In the genomic region with DNA sequence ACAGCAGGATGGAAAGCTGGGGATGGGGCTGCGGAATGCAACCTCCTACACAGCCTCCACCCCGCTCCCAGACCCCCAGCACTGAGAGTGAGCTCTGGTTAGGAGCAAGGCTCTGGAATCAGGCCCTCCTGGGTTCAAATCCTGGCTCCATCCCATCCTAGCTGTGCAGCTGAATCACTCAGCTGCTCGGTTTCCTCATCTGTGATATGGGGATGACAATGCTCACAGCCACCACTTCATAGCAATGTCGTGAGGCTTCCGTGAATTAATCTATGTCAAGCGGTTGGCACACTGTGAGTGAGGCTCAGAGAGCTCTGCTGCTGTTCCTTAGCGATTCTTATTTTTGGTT, we compare ENCODE assay signal across 11 cellular contexts. TPM values are rescaled to one million over a fixed set of nuclear protein-coding genes. Genes with fewer than 3 reads are reported as not detected.
DNase-seq lines count a peak whose midpoint lies in the region; ATAC-seq and TF ChIP-seq lines count a peak whose summit lies in the region.
"Had no signal": no experiment of that assay in that cellular context is flagged by ENCODE, and none has a peak within 500 bp of the region (broad histone marks: within the 10 kb centered on the region; RNA-seq: fewer than 3 reads in every experiment).

No MANE protein-coding gene starts in this region.

- peaks cover 14% of the 10 kb centered on the region for H3K4me1 ChIP-seq in parathyroid adenoma

- H3K4me3 ChIP-seq in parathyroid adenoma (ENCODE audit: low read depth, low read length) = peak overlapping the region; percentile 42

- H3K27me3 ChIP-seq in parathyroid adenoma (ENCODE audit: control insufficient read depth, insufficient read depth, low read length) = no peaks in the 10 kb centered on the region

- H3K9me3 ChIP-seq in T-helper 17 cell (ENCODE audit: control insufficient read depth, low read length, poor library complexity, severe bottlenecking) = no peaks in the 10 kb centered on the region
- no peaks in the 10 kb centered on the region for H3K9me3 ChIP-seq in parathyroid adenoma (ENCODE audit: control insufficient read depth, low read length)

- no peaks in the 10 kb centered on the region for H3K36me3 ChIP-seq in parathyroid adenoma (ENCODE audit: control insufficient read depth, insufficient read depth, low read length)

- DNase-seq in H4 (ENCODE audit: low spot score) (peak; percentile 6), T-helper 17 cell (no peak), epithelial cell of prostate (ENCODE audit: low read depth, low spot score) (no peak), NCI-H1048 (lab: John Stamatoyannopoulos, UW) (no peak), UCSD-AML1 (lab: John Stamatoyannopoulos, UW; ENCODE audit: unreplicated experiment) (no peak)
- DNase-seq: activated CD8-positive, alpha-beta memory T cell treated with anti-CD3 and anti-CD28 coated beads, Interleukin-2, amount 10 ng/mL, durations not matched to agents 7 days and 5 days; NCI-H2227 treated with DMSO at 0.1 percent for 48 hours had no signal

- peak overlapping the region; percentile 79 for H3K4me2 ChIP-seq in parathyroid adenoma (ENCODE audit: low read length)

- peak overlapping the region; percentile 85 for H2AFZ ChIP-seq in parathyroid adenoma

- peaks cover 17% of the 10 kb centered on the region for H3K4me1 Mint-ChIP-seq in T-helper 17 cell

- H3K9ac ChIP-seq in parathyroid adenoma = no peak overlapping the region

- H3K36me3 Mint-ChIP-seq in T-helper 17 cell (ENCODE audit: low read depth) = no peaks in the 10 kb centered on the region
- H3K36me3 Mint-ChIP-seq: activated CD8-positive, alpha-beta memory T cell treated with anti-CD3 and anti-CD28 coated beads, Interleukin-2, amount 10 ng/mL, durations not matched to agents 7 days and 5 days had no signal

- H3K4me3 Mint-ChIP-seq in T-helper 17 cell = peak overlapping the region; percentile 89
- H3K4me3 Mint-ChIP-seq: activated CD8-positive, alpha-beta memory T cell treated with anti-CD3 and anti-CD28 coated beads, Interleukin-2, amount 10 ng/mL, durations not matched to agents 7 days and 5 days had no signal

- H3K27ac ChIP-seq in epithelial cell of prostate = peak overlapping the region; percentile 72
- H3K27ac ChIP-seq in parathyroid adenoma = no peak overlapping the region

- no peak overlapping the region for H3K27ac Mint-ChIP-seq in T-helper 17 cell
- H3K27ac Mint-ChIP-seq: activated CD8-positive, alpha-beta memory T cell treated with anti-CD3 and anti-CD28 coated beads, Interleukin-2, amount 10 ng/mL, durations not matched to agents 7 days and 5 days had no signal

- H3K27me3 Mint-ChIP-seq in T-helper 17 cell = peaks cover 44% of the 10 kb centered on the region

- TF ChIP-seq CTCF in parathyroid adenoma (IDR thresholded peaks at IDR 0.05) = no peak

- no peaks in the 10 kb centered on the region for H3K79me2 ChIP-seq in parathyroid adenoma

- ATAC-seq in T-helper 17 cell (no peak), GM18498 (IDR thresholded peaks at IDR 0.05; ENCODE audit: unreplicated experiment) (no peak), esophagus mucosa (no peak)

RNA-seq across cellular contexts. Expression of a gene that starts 0.5 kb away (rescaled TPM):
- not detected in 2 replicates for total RNA-seq in H4 (2014; rRNA removed; shearing (Covaris generic))
- total RNA-seq in T-helper 17 cell (not detected), esophagus mucosa (0.32 TPM)
- total RNA-seq: activated CD8-positive, alpha-beta memory T cell treated with anti-CD3 and anti-CD28 coated beads, Interleukin-2, amount 10 ng/mL, durations not matched to agents 7 days and 5 days; RPMI7951 had no signal

RNA-seq across cellular contexts. Expression of a gene that starts 40.9 kb away (rescaled TPM):
- total RNA-seq in H4 (2014; rRNA removed; shearing (Covaris generic)) = 10.6 and 13.2 TPM in 2 replicates
- total RNA-seq in T-helper 17 cell = 1 to 10 TPM; 9.6 to 9.7 TPM
- total RNA-seq in esophagus mucosa = 40.8 TPM

RNA-seq across cellular contexts. Expression of a gene that starts 52.4 kb away (rescaled TPM):
- 2.2 and 4.5 TPM in 2 replicates for total RNA-seq in H4 (2014; rRNA removed; shearing (Covaris generic))
- total RNA-seq in T-helper 17 cell (1 to 10 TPM in 1 of 2 donors, under 1 TPM in 1; 0.40 to 1.6 TPM), esophagus mucosa (41.9 TPM)
- total RNA-seq: RPMI7951 had no signal
